Comparison of ENCODE assay signal across 1 cellular context in the genomic region with DNA sequence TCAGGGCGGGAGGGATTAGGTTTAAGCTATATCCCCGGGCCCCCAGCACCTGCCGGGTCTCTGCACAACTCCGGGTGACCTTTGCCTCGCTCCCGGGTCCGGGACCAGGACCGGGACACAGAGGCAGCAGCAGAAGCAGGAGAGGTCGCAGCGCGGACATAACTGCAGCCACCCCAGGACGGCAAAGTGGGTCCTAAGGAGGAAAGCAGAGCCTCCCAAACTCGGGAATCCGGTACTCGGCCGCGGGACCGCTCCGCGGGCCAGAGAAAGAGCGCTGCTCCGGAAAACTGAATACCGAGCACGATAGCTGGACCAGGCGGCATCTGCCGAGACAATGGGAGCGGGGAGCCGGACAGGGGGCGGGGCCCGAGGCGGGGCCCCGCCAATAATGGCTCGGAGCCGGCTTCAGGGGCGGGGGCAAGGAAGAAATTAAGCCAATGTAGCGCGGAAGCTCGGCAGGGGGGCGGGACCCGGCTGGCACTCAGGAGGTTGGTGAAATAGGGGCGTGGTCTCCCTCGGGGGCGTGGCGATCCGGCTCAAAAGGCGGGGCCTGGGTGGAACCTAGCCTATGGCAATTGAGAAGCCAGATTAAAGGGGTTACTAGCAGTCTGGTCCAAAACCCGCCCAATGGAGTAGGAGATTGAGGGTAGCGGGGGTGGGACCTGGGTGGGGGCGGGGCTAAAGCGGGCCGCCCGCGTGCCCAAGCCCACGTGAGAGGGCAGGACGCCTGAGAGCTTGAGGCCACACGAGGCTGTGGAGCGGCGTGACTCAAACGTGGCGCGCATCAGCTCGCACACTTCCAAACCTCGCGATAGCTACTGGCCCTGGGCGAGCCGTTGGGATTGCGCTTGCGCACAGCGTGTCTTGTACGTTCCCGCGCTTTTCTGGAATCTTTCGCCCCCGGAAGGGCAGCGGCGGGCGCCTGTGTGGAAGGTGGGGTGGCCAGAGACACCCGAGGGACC.
TF ChIP-seq lines count a peak whose summit lies in the region.

A gene with protein sequence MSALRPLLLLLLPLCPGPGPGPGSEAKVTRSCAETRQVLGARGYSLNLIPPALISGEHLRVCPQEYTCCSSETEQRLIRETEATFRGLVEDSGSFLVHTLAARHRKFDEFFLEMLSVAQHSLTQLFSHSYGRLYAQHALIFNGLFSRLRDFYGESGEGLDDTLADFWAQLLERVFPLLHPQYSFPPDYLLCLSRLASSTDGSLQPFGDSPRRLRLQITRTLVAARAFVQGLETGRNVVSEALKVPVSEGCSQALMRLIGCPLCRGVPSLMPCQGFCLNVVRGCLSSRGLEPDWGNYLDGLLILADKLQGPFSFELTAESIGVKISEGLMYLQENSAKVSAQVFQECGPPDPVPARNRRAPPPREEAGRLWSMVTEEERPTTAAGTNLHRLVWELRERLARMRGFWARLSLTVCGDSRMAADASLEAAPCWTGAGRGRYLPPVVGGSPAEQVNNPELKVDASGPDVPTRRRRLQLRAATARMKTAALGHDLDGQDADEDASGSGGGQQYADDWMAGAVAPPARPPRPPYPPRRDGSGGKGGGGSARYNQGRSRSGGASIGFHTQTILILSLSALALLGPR (minus strand): TSS at position 342 of the 962 bp plus-strand sequence. CDS start 182 bp downstream, at position 160.
A gene with protein sequence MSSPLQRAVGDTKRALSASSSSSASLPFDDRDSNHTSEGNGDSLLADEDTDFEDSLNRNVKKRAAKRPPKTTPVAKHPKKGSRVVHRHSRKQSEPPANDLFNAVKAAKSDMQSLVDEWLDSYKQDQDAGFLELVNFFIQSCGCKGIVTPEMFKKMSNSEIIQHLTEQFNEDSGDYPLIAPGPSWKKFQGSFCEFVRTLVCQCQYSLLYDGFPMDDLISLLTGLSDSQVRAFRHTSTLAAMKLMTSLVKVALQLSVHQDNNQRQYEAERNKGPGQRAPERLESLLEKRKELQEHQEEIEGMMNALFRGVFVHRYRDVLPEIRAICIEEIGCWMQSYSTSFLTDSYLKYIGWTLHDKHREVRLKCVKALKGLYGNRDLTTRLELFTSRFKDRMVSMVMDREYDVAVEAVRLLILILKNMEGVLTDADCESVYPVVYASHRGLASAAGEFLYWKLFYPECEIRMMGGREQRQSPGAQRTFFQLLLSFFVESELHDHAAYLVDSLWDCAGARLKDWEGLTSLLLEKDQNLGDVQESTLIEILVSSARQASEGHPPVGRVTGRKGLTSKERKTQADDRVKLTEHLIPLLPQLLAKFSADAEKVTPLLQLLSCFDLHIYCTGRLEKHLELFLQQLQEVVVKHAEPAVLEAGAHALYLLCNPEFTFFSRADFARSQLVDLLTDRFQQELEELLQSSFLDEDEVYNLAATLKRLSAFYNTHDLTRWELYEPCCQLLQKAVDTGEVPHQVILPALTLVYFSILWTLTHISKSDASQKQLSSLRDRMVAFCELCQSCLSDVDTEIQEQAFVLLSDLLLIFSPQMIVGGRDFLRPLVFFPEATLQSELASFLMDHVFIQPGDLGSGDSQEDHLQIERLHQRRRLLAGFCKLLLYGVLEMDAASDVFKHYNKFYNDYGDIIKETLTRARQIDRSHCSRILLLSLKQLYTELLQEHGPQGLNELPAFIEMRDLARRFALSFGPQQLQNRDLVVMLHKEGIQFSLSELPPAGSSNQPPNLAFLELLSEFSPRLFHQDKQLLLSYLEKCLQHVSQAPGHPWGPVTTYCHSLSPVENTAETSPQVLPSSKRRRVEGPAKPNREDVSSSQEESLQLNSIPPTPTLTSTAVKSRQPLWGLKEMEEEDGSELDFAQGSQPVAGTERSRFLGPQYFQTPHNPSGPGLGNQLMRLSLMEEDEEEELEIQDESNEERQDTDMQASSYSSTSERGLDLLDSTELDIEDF (plus strand): TSS at position 879 of the 962 bp plus-strand sequence. CDS start 2,639 bp downstream, outside the sequence.

TF ChIP-seq in endothelial cell of umbilical vein, 7 proteins besides CTCF, POLR2A, EP300 and RAD21:
- TF ChIP-seq, protein P1, sequence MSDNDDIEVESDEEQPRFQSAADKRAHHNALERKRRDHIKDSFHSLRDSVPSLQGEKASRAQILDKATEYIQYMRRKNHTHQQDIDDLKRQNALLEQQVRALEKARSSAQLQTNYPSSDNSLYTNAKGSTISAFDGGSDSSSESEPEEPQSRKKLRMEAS (IDR thresholded peaks at IDR 0.05; ENCODE audit: insufficient read depth, insufficient read length) = peak; percentile 92
- TF ChIP-seq POLR2AphosphoS5 (IDR thresholded peaks at IDR 0.05; ENCODE audit: insufficient read depth, low read depth, low read length) = peak; percentile 60
- TF ChIP-seq EZH2 (IDR thresholded peaks at IDR 0.05; ENCODE audit: borderline replicate concordance, low read depth, low read length, severe bottlenecking) = no peak
- TF ChIP-seq GATA2 (IDR thresholded peaks at IDR 0.05; ENCODE audit: insufficient read depth, insufficient read length, low read depth, low read length) = no peak
- TF ChIP-seq JUN (IDR thresholded peaks at IDR 0.05; ENCODE audit: borderline replicate concordance, insufficient read depth, insufficient read length, low read depth) = no peak
- no peak for TF ChIP-seq FOS (IDR thresholded peaks at IDR 0.05; ENCODE audit: borderline replicate concordance, insufficient read depth, low read length)
- peak; percentile 69 for TF ChIP-seq MYC (IDR thresholded peaks at IDR 0.05; ENCODE audit: low read depth, low read length)
